In genomic region chr6:117265425-117266266, GRCh38 we compare ENCODE assay signal across 8 cellular contexts. TPM values are rescaled to one million over a fixed set of nuclear protein-coding genes. Genes with fewer than 3 reads are reported as not detected.
DNase-seq lines count a peak whose midpoint lies in the region; ATAC-seq and TF ChIP-seq lines count a peak whose summit lies in the region.

VGLL2 (plus strand) TSS chr6:117265558; CDS start chr6:117265764, 206 bp downstream.

- H3K9me3 Mint-ChIP-seq in activated B cell treated with CpG ODN at 0.5 μM for 24 hours, result no peaks in the 10 kb centered on the region

- ATAC-seq in HG03442 (IDR thresholded peaks at IDR 0.05; ENCODE audit: unreplicated experiment) (peak; percentile 26), activated B cell treated with CpG ODN at 0.5 μM for 24 hours (ENCODE audit: low read depth) (no peak), Right ventricle myocardium superior (ENCODE audit: poor library complexity) (peak; percentile 90)

- peaks cover 15% of the 10 kb centered on the region for H3K4me1 Mint-ChIP-seq in activated B cell treated with CpG ODN at 0.5 μM for 24 hours

- peaks cover 12% of the 10 kb centered on the region for H3K4me1 ChIP-seq in ovary (ENCODE audit: insufficient read depth)

- DNase-seq in NCI-H2107 treated with DMSO at 0.1 percent for 48 hours (lab: John Stamatoyannopoulos, UW; ENCODE audit: unreplicated experiment) (peak; percentile 4), NCI-H2107 (lab: John Stamatoyannopoulos, UW) (no peak), activated B cell treated with CpG ODN at 0.5 μM for 24 hours (no peak), Right ventricle myocardium superior (peak; percentile 55), ovary (peak in 1 of 5 donors; percentile 29), UCSD-AML1 (lab: John Stamatoyannopoulos, UW; ENCODE audit: unreplicated experiment) (no peak), NOMO-1 treated with dmso at 0.1 percent for 144 hours (lab: John Stamatoyannopoulos, UW; ENCODE audit: unreplicated experiment) (no peak)

- peaks cover 0 to 4% of the 10 kb centered on the region in 2 donors for H3K9me3 ChIP-seq in ovary

- no peaks in the 10 kb centered on the region for H3K36me3 ChIP-seq in ovary

- 1% methylated on average over 54 to 62 of the region's 62 CpGs for WGBS in ovary, 3 donors

- no peaks in the 10 kb centered on the region for H3K36me3 Mint-ChIP-seq in activated B cell treated with CpG ODN at 0.5 μM for 24 hours (ENCODE audit: low read depth)

- H3K27me3 Mint-ChIP-seq in activated B cell treated with CpG ODN at 0.5 μM for 24 hours, result peaks cover 58% of the 10 kb centered on the region

- intact Hi-C loops in activated B cell treated with CpG ODN at 0.5 μM for 24 hours (cut with micrococcal nuclease), result no loop called here
- intact Hi-C loops in Right ventricle myocardium superior (cut with DNase I), result no loop called here
- intact Hi-C loops in ovary (cut with DNase I), result no loop called here

- H3K4me3 ChIP-seq in ovary, result peak within 1 kb of the TSS; percentile 3

- TF ChIP-seq POLR2A in ovary (IDR thresholded peaks at IDR 0.05), result no peak

- CTCF ChIA-PET in activated B cell treated with CpG ODN at 0.5 μM for 24 hours (lab: Charles Lee), result no interaction called here

- no peak within 1 kb of the TSS for H3K27ac ChIP-seq in ovary

- no peak for TF ChIP-seq EP300 in ovary (IDR thresholded peaks at IDR 0.05)

- H3K4me3 Mint-ChIP-seq in activated B cell treated with CpG ODN at 0.5 μM for 24 hours, result peak within 1 kb of the TSS; percentile 32

- POLR2A ChIA-PET in activated B cell treated with CpG ODN at 0.5 μM for 24 hours (lab: Charles Lee), result no interaction called here

- H3K27ac Mint-ChIP-seq in activated B cell treated with CpG ODN at 0.5 μM for 24 hours, result no peak within 1 kb of the TSS

- H3K27me3 ChIP-seq in ovary, result no peaks in the 10 kb centered on the region

- no peak for TF ChIP-seq CTCF in activated B cell treated with CpG ODN at 0.5 μM for 24 hours (IDR thresholded peaks at IDR 0.05)
- TF ChIP-seq CTCF in ovary (IDR thresholded peaks at IDR 0.05), result no peak

RNA-seq across cellular contexts. Expression of gene VGLL2, which starts in this region (rescaled TPM):
- total RNA-seq in activated B cell treated with CpG ODN at 0.5 μM for 24 hours, result not detected in 2 replicates
- not detected for total RNA-seq in Right ventricle myocardium superior
- total RNA-seq in ovary, result under 1 TPM in 1 of 7 donors, not detected in 6; 0.25 TPM
- not detected for polyA plus RNA-seq in ovary

Comparison
In these comparisons a context has a peak if more than half of its experiments do, and no peak if none do; other contexts are left out.
1. Peak in DNase-seq and ATAC-seq in Right ventricle myocardium superior; RNA of the gene not detected or under 1 TPM.